In genomic region chr19:33720155-33720493, GRCh38 we compare ENCODE assay signal across 27 cellular contexts.
"Had no signal": no experiment of that assay in that cellular context is flagged by ENCODE, and none has a peak within 500 bp of the region (broad histone marks: within the 10 kb centered on the region; RNA-seq: fewer than 3 reads in every experiment).

No MANE protein-coding gene starts in this region.

- H3K27me3 Mint-ChIP-seq: stimulated activated naive CD8-positive, alpha-beta T cell treated with anti-CD3 and anti-CD28 coated beads, Interleukin-15, amount 100 ng/mL, for 72 hours had no signal

- H3K4me3 Mint-ChIP-seq: memory B cell; mesothelial cell of epicardium; natural killer cell; neural crest cell; stimulated activated naive B cell treated with anti-CD40 and anti-IgM and Interleukin-4, amounts not matched to agents 10 μg/mL and 1 μg/mL and 100 μg/mL, for 72 hours; stimulated activated naive CD8-positive, alpha-beta T cell treated with anti-CD3 and anti-CD28 coated beads, Interleukin-15, amount 100 ng/mL, for 72 hours had no signal

- H3K27me3 ChIP-seq: gastrocnemius medialis, hepatocyte, testis, uterus had no signal

- H3K9ac ChIP-seq: parathyroid adenoma had no signal

- H3K4me2 ChIP-seq: hepatocyte had no signal

- H3K9me3 ChIP-seq: gastrocnemius medialis, lower lobe of right lung, psoas muscle, testis, uterus had no signal

- H3K36me3 Mint-ChIP-seq: memory B cell; natural killer cell; stimulated activated naive B cell treated with anti-CD40 and anti-IgM and Interleukin-4, amounts not matched to agents 10 μg/mL and 1 μg/mL and 100 μg/mL, for 72 hours had no signal

- ATAC-seq: gastrocnemius medialis; psoas muscle; sciatic nerve; stimulated activated naive B cell treated with anti-CD40 and anti-IgM and Interleukin-4, amounts not matched to agents 10 μg/mL and 1 μg/mL and 100 μg/mL, for 72 hours; stimulated activated naive CD8-positive, alpha-beta T cell treated with anti-CD3 and anti-CD28 coated beads, Interleukin-15, amount 100 ng/mL, for 72 hours had no signal

- H3K9me3 Mint-ChIP-seq: mesothelial cell of epicardium, natural killer cell had no signal

- DNase-seq: cortex of kidney; effector CD8-positive, alpha-beta T cell; gastrocnemius medialis; left cardiac atrium; left ventricle myocardium inferior; lower lobe of right lung; natural killer cell; occipital lobe; psoas muscle; retina; stimulated activated CD4-positive, alpha-beta T cell treated with anti-CD3 and anti-CD28 coated beads, Interleukin-15, amount 100 ng/mL, for 24 hours; stimulated activated CD4-positive, alpha-beta T cell treated with anti-CD3 and anti-CD28 coated beads, Interleukin-1b, Interleukin-23, amount 100 ng/mL, for 48 hours; stimulated activated CD4-positive, alpha-beta T cell treated with anti-CD3 and anti-CD28 coated beads, Interleukin-4, amount 100 ng/mL, for 24 hours; stimulated activated naive B cell treated with anti-CD40 and anti-IgM and Interleukin-4, amounts not matched to agents 10 μg/mL and 1 μg/mL and 100 μg/mL, for 72 hours; stimulated activated naive CD8-positive, alpha-beta T cell treated with anti-CD3 and anti-CD28 coated beads, Interleukin-15, amount 100 ng/mL, for 72 hours; trophoblast cell; uterus had no signal

- H3K79me2 ChIP-seq: hepatocyte, parathyroid adenoma had no signal

- H3K27ac Mint-ChIP-seq: memory B cell; mesothelial cell of epicardium; natural killer cell; stimulated activated naive B cell treated with anti-CD40 and anti-IgM and Interleukin-4, amounts not matched to agents 10 μg/mL and 1 μg/mL and 100 μg/mL, for 72 hours; stimulated activated naive CD8-positive, alpha-beta T cell treated with anti-CD3 and anti-CD28 coated beads, Interleukin-15, amount 100 ng/mL, for 72 hours had no signal

- H2AFZ ChIP-seq: hepatocyte, parathyroid adenoma had no signal

- H3K36me3 ChIP-seq: gastrocnemius medialis, left ventricle myocardium inferior, lower lobe of right lung, spleen, uterus had no signal

- H3K4me1 Mint-ChIP-seq: memory B cell; mesothelial cell of epicardium; natural killer cell; neural crest cell; stimulated activated naive B cell treated with anti-CD40 and anti-IgM and Interleukin-4, amounts not matched to agents 10 μg/mL and 1 μg/mL and 100 μg/mL, for 72 hours; stimulated activated naive CD8-positive, alpha-beta T cell treated with anti-CD3 and anti-CD28 coated beads, Interleukin-15, amount 100 ng/mL, for 72 hours had no signal

- FAIRE-seq: kidney had no signal

- H3K27ac ChIP-seq: dorsolateral prefrontal cortex, gastrocnemius medialis, hepatocyte, left ventricle myocardium inferior, lower lobe of right lung, parathyroid adenoma, psoas muscle, spleen, testis, uterus had no signal

- H3K4me1 ChIP-seq: gastrocnemius medialis, left ventricle myocardium inferior, lower lobe of right lung, parathyroid adenoma, psoas muscle, spleen, testis, uterus had no signal

- H3K4me3 ChIP-seq: dorsolateral prefrontal cortex, gastrocnemius medialis, hepatocyte, left ventricle myocardium inferior, lower lobe of right lung, psoas muscle, spleen, testis, uterus had no signal
